Comparison of ENCODE assay signal across 12 cellular contexts in genomic region chr15:74179983-74180688, GRCh38. TPM values are rescaled to one million over a fixed set of nuclear protein-coding genes. Genes with fewer than 3 reads are reported as not detected.
DNase-seq lines count a peak whose midpoint lies in the region; ATAC-seq, FAIRE-seq and TF ChIP-seq lines count a peak whose summit lies in the region.
"Had no signal": no experiment of that assay in that cellular context is flagged by ENCODE, and none has a peak within 500 bp of the region (broad histone marks: within the 10 kb centered on the region; RNA-seq: fewer than 3 reads in every experiment).

No MANE protein-coding gene starts in this region.

- H2AFZ ChIP-seq in GM12878 (ENCODE audit: control insufficient read depth, low read depth, low read length): no peak overlapping the region
- no peak overlapping the region for H2AFZ ChIP-seq in hepatocyte

- SMC1A ChIA-PET in GM12878 (lab: Charles Lee; ENCODE audit: uncharacterized antibody, unreplicated experiment): no interaction called here

- H3K9ac ChIP-seq in GM12878 (ENCODE audit: control insufficient read depth, insufficient read depth, low read length): no peak overlapping the region
- H3K9ac ChIP-seq: KMS-11 had no signal

- H3K79me2 ChIP-seq in GM12878 (ENCODE audit: control insufficient read depth, insufficient read depth, low read length) (no peaks in the 10 kb centered on the region), hepatocyte (no peaks in the 10 kb centered on the region)

- H4K20me1 ChIP-seq in GM12878 (ENCODE audit: control insufficient read depth, insufficient read depth) (no peaks in the 10 kb centered on the region), hepatocyte (ENCODE audit: insufficient read depth, poor library complexity, severe bottlenecking) (no peaks in the 10 kb centered on the region)

- no peak for FAIRE-seq in GM12878 (lab: Jason Lieb, UNC)

- no TSS peak for BruUV-seq in GM12878 (replicated peaks; lab: Mats Ljungman, UMichigan)

- H3K9me3 ChIP-seq in GM12878 (replicated peaks; ENCODE audit: control insufficient read depth, insufficient read depth, low read length) (no peaks in the 10 kb centered on the region), hepatocyte (ENCODE audit: low read depth) (no peaks in the 10 kb centered on the region), stomach (no peaks in the 10 kb centered on the region)
- H3K9me3 ChIP-seq: Peyer's patch had no signal

- ATAC-seq in GM12878: no peak
- no peak for ATAC-seq in HG03097 (IDR thresholded peaks at IDR 0.05; ENCODE audit: low FRiP score, unreplicated experiment)

- CTCF ChIA-PET in GM12878 (lab: Yijun Ruan, JAX): no interaction called here

- H3K4me2 ChIP-seq in GM12878 (ENCODE audit: control insufficient read depth, insufficient read depth) (no peak overlapping the region; the same call in 1 of the 2 replicates), hepatocyte (no peak overlapping the region)
- H3K4me2 ChIP-seq: KMS-11 had no signal

- TF ChIP-seq RAD21 in GM12878 (IDR thresholded peaks at IDR 0.05; ENCODE audit: insufficient read depth, low read depth, low read length): no peak

- no peaks in the 10 kb centered on the region for H3K9me2 ChIP-seq in hepatocyte (replicated peaks; ENCODE audit: insufficient read depth)

- H3K4me1 ChIP-seq in GM12878 (ENCODE audit: control insufficient read depth, insufficient read depth, low read length) (peaks cover 7% of the 10 kb centered on the region), hepatocyte (ENCODE audit: insufficient read depth) (peaks cover 11% of the 10 kb centered on the region), stomach (peaks cover 6 to 47% (median 34%) of the 10 kb centered on the region in 4 donors)

- no peak for TF ChIP-seq POLR2A in GM12878 (IDR thresholded peaks at IDR 0.05; ENCODE audit: low read depth, low read length)
- TF ChIP-seq POLR2A in stomach (IDR thresholded peaks at IDR 0.05): no peak

- H3K27ac ChIP-seq in GM12878 (ENCODE audit: control insufficient read depth, insufficient read depth) (no peak overlapping the region), hepatocyte (peak overlapping the region; percentile 4), stomach (peak overlapping the region in 4 of 5 donors; percentile 17 to 66 (median 42))
- H3K27ac ChIP-seq: KMS-11 had no signal

- TF ChIP-seq EP300 in GM12878 (IDR thresholded peaks at IDR 0.05; ENCODE audit: borderline replicate concordance in 1 of 2, control insufficient read depth in 1 of 2, low read depth in 2 of 2, low read length in 2 of 2): no peak
- no peak for TF ChIP-seq EP300 in stomach (IDR thresholded peaks at IDR 0.05)

- TF ChIP-seq CTCF in GM12878 (IDR thresholded peaks at IDR 0.05 in 2 of 3, conservative IDR thresholded peaks at IDR 0.05 in 1 of 3; ENCODE audit: control insufficient read depth in 2 of 3, extremely low read depth in 1 of 3, insufficient read depth in 1 of 3, low read depth in 3 of 3, low read length in 3 of 3) (no peak), hepatocyte (IDR thresholded peaks at IDR 0.05; ENCODE audit: poor library complexity) (no peak), stomach (IDR thresholded peaks at IDR 0.05) (no peak)

- POLR2A ChIA-PET in GM12878 (lab: Charles Lee): no interaction called here

- DNase-seq in HT1080 (ENCODE audit: low read depth) (peak; percentile 45), GM12878 (ENCODE audit: low read depth, low spot score) (no peak), hepatocyte (ENCODE audit: low spot score) (no peak), stomach (no peak), NCI-H2081 (lab: John Stamatoyannopoulos, UW) (no peak), NOMO-1 treated with dmso at 0.1 percent for 144 hours (lab: John Stamatoyannopoulos, UW; ENCODE audit: unreplicated experiment) (no peak)
- DNase-seq in NK-92 treated with Interleukin-12 subunit alpha and Interleukin-12 subunit beta, amount 100 ng/mL, for 24 hours (lab: John Stamatoyannopoulos, UW): no peak
- DNase-seq: activated CD4-positive, alpha-beta T cell treated with anti-CD3 and anti-CD28 coated beads, Interleukin-2, amount 50 U/mL, for 48 hours; stimulated activated naive CD4-positive, alpha-beta T cell treated with Interleukin-2 at 50 U/mL for 16 hours had no signal

- H3K27me3 ChIP-seq in GM12878 (replicated peaks in 1 of 2; ENCODE audit: control insufficient read depth in 2 of 2, insufficient read depth in 2 of 2, low read length in 1 of 2) (no peaks in the 10 kb centered on the region), hepatocyte (no peaks in the 10 kb centered on the region), stomach (no peaks in the 10 kb centered on the region)
- H3K27me3 ChIP-seq: Peyer's patch had no signal

- RAD21 ChIA-PET in GM12878 (lab: Charles Lee; ENCODE audit: unreplicated experiment): no interaction called here

- 82% methylated on average over 13 of the region's 13 CpGs for WGBS in GM12878 (ENCODE audit: insufficient coverage, insufficient replicate concordance, low lambda C conversion rate, missing lambda C conversion rate)
- WGBS in hepatocyte (ENCODE audit: low lambda C conversion rate, missing lambda C conversion rate): 91% methylated on average over 13 of the region's 13 CpGs
- WGBS in stomach, 5 donors: 71 to 90% (median 84%) methylated on average over 6 to 13 of the region's 13 CpGs

- in situ Hi-C loops in GM12878 (cut with MboI): no loop called here

- intact Hi-C loops in GM12878 (cut with micrococcal nuclease; ENCODE audit: unreplicated experiment) (no loop called here), stomach (cut with DNase I; ENCODE audit: low total_unique reads) (no loop called here)

- H3K36me3 ChIP-seq in GM12878 (ENCODE audit: control insufficient read depth in 2 of 2, insufficient read depth in 2 of 2, low read length in 1 of 2): no peaks in the 10 kb centered on the region
- no peaks in the 10 kb centered on the region for H3K36me3 ChIP-seq in hepatocyte (replicated peaks; ENCODE audit: insufficient read depth, low read depth)
- peaks cover 0 to 9% (median 0%) of the 10 kb centered on the region in 4 donors for H3K36me3 ChIP-seq in stomach
- H3K36me3 ChIP-seq: Peyer's patch had no signal

- H3K4me3 ChIP-seq in GM12878: no peak overlapping the region
- H3K4me3 ChIP-seq in hepatocyte: no peak overlapping the region
- H3K4me3 ChIP-seq in stomach: no peak overlapping the region
- H3K4me3 ChIP-seq: Peyer's patch had no signal

RNA-seq across cellular contexts. Expression of gene ISLR, which starts 6.6 kb away (rescaled TPM):
- total RNA-seq in HT1080 (2014; rRNA removed; shearing (Covaris generic)): 0.05 TPM in 1 of 2 replicates, not detected in the other
- polyA plus RNA-seq in HT1080 (2015; cell fraction: cytosol; rRNA removed): 0.16 TPM in 1 of 2 replicates, not detected in the other
- polyA plus RNA-seq in HT1080 (2015; cell fraction: nucleus; rRNA removed): 0.14 and 0.37 TPM in 2 replicates
- not detected in 2 replicates for total RNA-seq in GM12878 (2013; cell fraction: nucleolus; rRNA removed)
- 0.62 and 1.1 TPM in 2 replicates for total RNA-seq in GM12878 (2014; rRNA removed)
- 0.28 and 0.45 TPM in 2 replicates for total RNA-seq in GM12878 (2014; rRNA removed; fragmentation: Illumina TruSeq; extraction: Trizol)
- 1.3 and 1.7 TPM in 2 replicates for total RNA-seq in GM12878 (2021)
- 0.29 TPM for polyA plus RNA-seq in GM12878 (2011; ENCODE audit: low read depth)
- polyA plus RNA-seq in GM12878 (2011; rRNA removed): 0.03 TPM in 1 of 2 replicates, not detected in the other
- 0.03 and 0.09 TPM in 2 replicates for polyA plus RNA-seq in GM12878 (2011; cell fraction: cytosol; rRNA removed)
- 0.16 TPM in 1 of 2 replicates, not detected in the other for polyA plus RNA-seq in GM12878 (2011; cell fraction: nucleus; rRNA removed)
- 0.53 and 0.81 TPM in 2 replicates for polyA plus RNA-seq in GM12878 (2012)
- polyA plus RNA-seq in GM12878 (2014; fragmentation: Illumina TruSeq; extraction: Trizol): 0.16 and 0.46 TPM in 2 replicates
- polyA plus RNA-seq in GM12878 (2014; fragmentation: Nextera tagmentation; extraction: Ambion mirVana): under 1 TPM; 0.05 to 0.13 TPM
- polyA plus RNA-seq in GM12878 (2014; rRNA removed): 0.92 and 1.1 TPM in 2 replicates
- 1 to 10 TPM in 1 of 2 experiments, under 1 TPM in 1; 0.91 to 1.8 TPM for polyA plus RNA-seq in GM12878 (2016; fragmentation: Nextera tagmentation; extraction: Ambion mirVana)
- not detected in 2 replicates for polyA minus RNA-seq in GM12878 (2011; rRNA and poly(A)+ RNA removed)
- not detected in 2 replicates for polyA minus RNA-seq in GM12878 (2011; cell fraction: cytosol; rRNA and poly(A)+ RNA removed)
- not detected in 2 replicates for polyA minus RNA-seq in GM12878 (2011; cell fraction: nucleus; rRNA and poly(A)+ RNA removed)
- 31.4 and 36.4 TPM in 2 replicates for total RNA-seq in hepatocyte
- 27.8 and 32.0 TPM in 2 replicates for polyA plus RNA-seq in hepatocyte
- 10 to 100 TPM in 4 of 5 donors, 1 to 10 TPM in 1; 8.4 to 44.6 (median 28.6) TPM for total RNA-seq in stomach
- polyA plus RNA-seq in stomach: 1 to 10 TPM; 3.5 to 9.0 (median 3.6) TPM

RNA-seq across cellular contexts. Expression of gene STRA6, which starts 22.5 kb away (rescaled TPM):
- 0.10 TPM in 1 of 2 replicates, not detected in the other for total RNA-seq in HT1080 (2014; rRNA removed; shearing (Covaris generic))
- 1.8 and 2.0 TPM in 2 replicates for polyA plus RNA-seq in HT1080 (2015; cell fraction: cytosol; rRNA removed)
- 11.8 and 12.4 TPM in 2 replicates for polyA plus RNA-seq in HT1080 (2015; cell fraction: nucleus; rRNA removed)
- total RNA-seq in GM12878 (2013; cell fraction: nucleolus; rRNA removed): 4.4 and 6.9 TPM in 2 replicates
- total RNA-seq in GM12878 (2014; rRNA removed): 6.9 and 7.1 TPM in 2 replicates
- total RNA-seq in GM12878 (2014; rRNA removed; fragmentation: Illumina TruSeq; extraction: Trizol): 4.1 and 4.4 TPM in 2 replicates
- 9.7 and 10.0 TPM in 2 replicates for total RNA-seq in GM12878 (2021)
- polyA plus RNA-seq in GM12878 (2011; ENCODE audit: low read depth): 1.2 TPM
- polyA plus RNA-seq in GM12878 (2011; rRNA removed): 0.39 and 1.3 TPM in 2 replicates
- 0.84 and 1.4 TPM in 2 replicates for polyA plus RNA-seq in GM12878 (2011; cell fraction: cytosol; rRNA removed)
- polyA plus RNA-seq in GM12878 (2011; cell fraction: nucleus; rRNA removed): 8.0 and 8.7 TPM in 2 replicates
- 2.5 and 2.9 TPM in 2 replicates for polyA plus RNA-seq in GM12878 (2012)
- 2.4 and 4.2 TPM in 2 replicates for polyA plus RNA-seq in GM12878 (2014; fragmentation: Illumina TruSeq; extraction: Trizol)
- polyA plus RNA-seq in GM12878 (2014; fragmentation: Nextera tagmentation; extraction: Ambion mirVana): under 1 TPM; 0.31 to 0.62 TPM
- polyA plus RNA-seq in GM12878 (2014; rRNA removed): 8.8 and 10.8 TPM in 2 replicates
- 10 to 100 TPM in 1 of 2 experiments, 1 to 10 TPM in 1; 8.8 to 10.4 TPM for polyA plus RNA-seq in GM12878 (2016; fragmentation: Nextera tagmentation; extraction: Ambion mirVana)
- polyA minus RNA-seq in GM12878 (2011; rRNA and poly(A)+ RNA removed): 0.82 and 0.95 TPM in 2 replicates
- polyA minus RNA-seq in GM12878 (2011; cell fraction: cytosol; rRNA and poly(A)+ RNA removed): 0.52 TPM in 1 of 2 replicates, not detected in the other
- polyA minus RNA-seq in GM12878 (2011; cell fraction: nucleus; rRNA and poly(A)+ RNA removed): 3.3 and 4.2 TPM in 2 replicates
- total RNA-seq in hepatocyte: 13.6 and 31.5 TPM in 2 replicates
- 37.1 and 56.6 TPM in 2 replicates for polyA plus RNA-seq in hepatocyte
- 1 to 10 TPM in 1 of 5 donors, not detected in 4; 1.5 TPM for total RNA-seq in stomach
- polyA plus RNA-seq in stomach: under 1 TPM in 1 of 3 donors, not detected in 2; 0.95 TPM

RNA-seq across cellular contexts. Expression of gene ISLR2, which starts 49.8 kb away (rescaled TPM):
- not detected in 2 replicates for total RNA-seq in HT1080 (2014; rRNA removed; shearing (Covaris generic))
- 0.11 and 0.24 TPM in 2 replicates for polyA plus RNA-seq in HT1080 (2015; cell fraction: cytosol; rRNA removed)
- polyA plus RNA-seq in HT1080 (2015; cell fraction: nucleus; rRNA removed): 0.29 and 0.43 TPM in 2 replicates
- total RNA-seq in GM12878 (2013; cell fraction: nucleolus; rRNA removed): 0.08 TPM in 1 of 2 replicates, not detected in the other
- total RNA-seq in GM12878 (2014; rRNA removed) (0.06 and 0.16 TPM in 2 replicates), GM12878 (2014; rRNA removed; fragmentation: Illumina TruSeq; extraction: Trizol) (0.04 TPM in 1 of 2 replicates, not detected in the other), GM12878 (2021) (0.21 and 0.37 TPM in 2 replicates), hepatocyte (1.7 TPM in 1 of 2 replicates, not detected in the other), stomach (1 to 10 TPM in 2 of 5 donors, under 1 TPM in 1, not detected in 2; 0.29 to 4.4 (median 1.0) TPM)
- 0.07 TPM for polyA plus RNA-seq in GM12878 (2011; ENCODE audit: low read depth)
- polyA plus RNA-seq in GM12878 (2011; rRNA removed) (not detected in 2 replicates), GM12878 (2014; fragmentation: Illumina TruSeq; extraction: Trizol) (0.09 TPM in 1 of 2 replicates, not detected in the other), GM12878 (2014; fragmentation: Nextera tagmentation; extraction: Ambion mirVana) (not detected), GM12878 (2014; rRNA removed) (0.10 and 0.30 TPM in 2 replicates), GM12878 (2016; fragmentation: Nextera tagmentation; extraction: Ambion mirVana) (under 1 TPM in 1 of 2 experiments, not detected in 1; 0.05 TPM), hepatocyte (0.13 TPM in 1 of 2 replicates, not detected in the other), stomach (under 1 TPM in 2 of 3 donors, not detected in 1; 0.19 to 0.30 TPM)
- 0.03 and 0.13 TPM in 2 replicates for polyA plus RNA-seq in GM12878 (2011; cell fraction: cytosol; rRNA removed)
- 0.33 and 0.37 TPM in 2 replicates for polyA plus RNA-seq in GM12878 (2011; cell fraction: nucleus; rRNA removed)
- polyA plus RNA-seq in GM12878 (2012): 0.24 and 0.32 TPM in 2 replicates
- polyA minus RNA-seq in GM12878 (2011; rRNA and poly(A)+ RNA removed): not detected in 2 replicates
- not detected in 2 replicates for polyA minus RNA-seq in GM12878 (2011; cell fraction: cytosol; rRNA and poly(A)+ RNA removed)
- not detected in 2 replicates for polyA minus RNA-seq in GM12878 (2011; cell fraction: nucleus; rRNA and poly(A)+ RNA removed)

RNA-seq across cellular contexts. Expression of gene CCDC33, which starts 56.0 kb away (rescaled TPM):
- total RNA-seq in HT1080 (2014; rRNA removed; shearing (Covaris generic)): not detected in 2 replicates
- polyA plus RNA-seq in HT1080 (2015; cell fraction: cytosol; rRNA removed): not detected in 2 replicates
- 0.27 TPM in 1 of 2 replicates, not detected in the other for polyA plus RNA-seq in HT1080 (2015; cell fraction: nucleus; rRNA removed)
- total RNA-seq in GM12878 (2013; cell fraction: nucleolus; rRNA removed): 0.69 TPM in 1 of 2 replicates, not detected in the other
- 2.6 and 2.9 TPM in 2 replicates for total RNA-seq in GM12878 (2014; rRNA removed)
- 4.4 and 4.8 TPM in 2 replicates for total RNA-seq in GM12878 (2014; rRNA removed; fragmentation: Illumina TruSeq; extraction: Trizol)
- 4.1 and 4.9 TPM in 2 replicates for total RNA-seq in GM12878 (2021)
- polyA plus RNA-seq in GM12878 (2011; ENCODE audit: low read depth): 0.62 TPM
- 0.36 and 0.57 TPM in 2 replicates for polyA plus RNA-seq in GM12878 (2011; rRNA removed)
- 0.61 and 0.72 TPM in 2 replicates for polyA plus RNA-seq in GM12878 (2011; cell fraction: cytosol; rRNA removed)
- polyA plus RNA-seq in GM12878 (2011; cell fraction: nucleus; rRNA removed): 0.76 and 0.88 TPM in 2 replicates
- 0.22 and 0.47 TPM in 2 replicates for polyA plus RNA-seq in GM12878 (2012)
- 3.1 and 3.2 TPM in 2 replicates for polyA plus RNA-seq in GM12878 (2014; fragmentation: Illumina TruSeq; extraction: Trizol)
- polyA plus RNA-seq in GM12878 (2014; fragmentation: Nextera tagmentation; extraction: Ambion mirVana): 1 to 10 TPM; 3.0 to 5.4 TPM
- 4.1 and 6.0 TPM in 2 replicates for polyA plus RNA-seq in GM12878 (2014; rRNA removed)
- 1 to 10 TPM; 4.7 to 5.8 TPM for polyA plus RNA-seq in GM12878 (2016; fragmentation: Nextera tagmentation; extraction: Ambion mirVana)
- polyA minus RNA-seq in GM12878 (2011; rRNA and poly(A)+ RNA removed): 0.98 TPM in 1 of 2 replicates, not detected in the other
- not detected in 2 replicates for polyA minus RNA-seq in GM12878 (2011; cell fraction: cytosol; rRNA and poly(A)+ RNA removed)
- polyA minus RNA-seq in GM12878 (2011; cell fraction: nucleus; rRNA and poly(A)+ RNA removed): 0.67 TPM in 1 of 2 replicates, not detected in the other
- 0.32 and 0.63 TPM in 2 replicates for total RNA-seq in hepatocyte
- polyA plus RNA-seq in hepatocyte: 0.86 and 1.3 TPM in 2 replicates
- total RNA-seq in stomach: 1 to 10 TPM in 1 of 5 donors, under 1 TPM in 2, not detected in 2; 0.58 to 9.4 (median 0.73) TPM
- polyA plus RNA-seq in stomach: not detected
